In the genomic region with DNA sequence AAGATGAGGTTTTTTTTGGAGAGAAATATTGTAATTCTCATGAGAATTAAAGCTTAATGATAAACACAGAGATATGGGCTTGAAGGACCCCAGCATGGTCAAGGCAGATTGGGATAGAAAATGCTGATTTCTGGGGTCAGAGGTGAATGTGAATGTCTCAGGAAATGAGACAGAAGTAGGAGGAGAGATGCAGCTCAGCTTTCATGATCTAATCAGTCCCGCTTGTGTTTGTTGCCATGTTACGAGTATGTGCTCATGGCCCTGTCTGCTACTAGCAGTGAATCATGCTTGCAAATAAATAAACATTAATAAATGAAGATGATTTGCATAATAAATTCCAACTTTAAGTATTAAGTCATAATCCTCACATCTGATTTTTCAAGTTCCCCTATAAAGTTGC, we compare ENCODE assay signal across 13 cellular contexts. TPM values are rescaled to one million over a fixed set of nuclear protein-coding genes. Genes with fewer than 3 reads are reported as not detected.
DNase-seq lines count a peak whose midpoint lies in the region; ATAC-seq and TF ChIP-seq lines count a peak whose summit lies in the region.
"Had no signal": no experiment of that assay in that cellular context is flagged by ENCODE, and none has a peak within 500 bp of the region (broad histone marks: within the 10 kb centered on the region; RNA-seq: fewer than 3 reads in every experiment).

No MANE protein-coding gene starts in this region.

- no peaks in the 10 kb centered on the region for H3K27me3 ChIP-seq in smooth muscle cell (ENCODE audit: low read depth)
- H3K27me3 ChIP-seq: heart left ventricle, thyroid gland had no signal

- H3K79me2 ChIP-seq in smooth muscle cell (ENCODE audit: low read depth) = no peaks in the 10 kb centered on the region

- H3K4me1 ChIP-seq in smooth muscle cell (ENCODE audit: low read depth) = no peaks in the 10 kb centered on the region
- H3K4me1 ChIP-seq: heart left ventricle, thyroid gland had no signal

- H3K36me3 Mint-ChIP-seq in activated naive CD4-positive, alpha-beta T cell treated with anti-CD3 and anti-CD28 coated beads, Interleukin-2, amount 50 U/mL, for 72 hours = peaks cover 0 to 6% of the 10 kb centered on the region in 2 donors
- H3K36me3 Mint-ChIP-seq in type B pancreatic cell = peaks cover 3% of the 10 kb centered on the region

- peak overlapping the region; percentile 78 for H3K27ac ChIP-seq in smooth muscle cell (ENCODE audit: low read depth)
- H3K27ac ChIP-seq: heart left ventricle, thyroid gland had no signal

- no peak overlapping the region for H3K4me3 ChIP-seq in epithelial cell of esophagus (ENCODE audit: low read length)
- no peak overlapping the region for H3K4me3 ChIP-seq in smooth muscle cell
- H3K4me3 ChIP-seq: heart left ventricle, thyroid gland had no signal

- H3K4me3 Mint-ChIP-seq in type B pancreatic cell = no peak overlapping the region

- peak; percentile 49 to 80 for ATAC-seq in activated naive CD4-positive, alpha-beta T cell treated with anti-CD3 and anti-CD28 coated beads, Interleukin-2, amount 50 U/mL, for 72 hours
- no peak for ATAC-seq in GM18520 (IDR thresholded peaks at IDR 0.05; ENCODE audit: unreplicated experiment)
- ATAC-seq: heart left ventricle had no signal

- H3K36me3 ChIP-seq in smooth muscle cell (ENCODE audit: low read depth) = no peaks in the 10 kb centered on the region
- H3K36me3 ChIP-seq: heart left ventricle, thyroid gland had no signal

- peaks cover 4% of the 10 kb centered on the region for H3F3A ChIP-seq in smooth muscle cell (ENCODE audit: low read depth)

- peaks cover 13% of the 10 kb centered on the region for H3K4me1 Mint-ChIP-seq in type B pancreatic cell (ENCODE audit: unreplicated experiment)

- WGBS in smooth muscle cell (ENCODE audit: low lambda C conversion rate) = 5% methylated on average over 2 of the region's 2 CpGs

- peak overlapping the region in 1 of 2 donors; percentile 50 for H3K27ac Mint-ChIP-seq in activated naive CD4-positive, alpha-beta T cell treated with anti-CD3 and anti-CD28 coated beads, Interleukin-2, amount 50 U/mL, for 72 hours
- no peak overlapping the region for H3K27ac Mint-ChIP-seq in type B pancreatic cell

- TF ChIP-seq CTCF in epithelial cell of esophagus (IDR thresholded peaks at IDR 0.05; ENCODE audit: insufficient read depth, low read depth, low read length, missing control alignments) = no peak
- no peak for TF ChIP-seq CTCF in smooth muscle cell (IDR thresholded peaks at IDR 0.05; ENCODE audit: borderline replicate concordance, insufficient read depth, poor library complexity, severe bottlenecking)
- TF ChIP-seq CTCF in type B pancreatic cell (conservative IDR thresholded peaks at IDR 0.05) = no peak

- no peaks in the 10 kb centered on the region for H3K27me3 Mint-ChIP-seq in type B pancreatic cell

- DNase-seq in activated naive CD4-positive, alpha-beta T cell treated with anti-CD3 and anti-CD28 coated beads, Interleukin-2, amount 50 U/mL, for 72 hours (ENCODE audit: low spot score in 2 of 2) = no peak
- DNase-seq in activated naive CD4-positive, alpha-beta T cell treated with Interleukin-2 at 50 U/mL for 16 hours = no peak
- peak; percentile 77 for DNase-seq in RKO (ENCODE audit: low spot score)
- DNase-seq in epithelial cell of esophagus (ENCODE audit: low read depth) = peak; percentile 88
- no peak for DNase-seq in smooth muscle cell (lab: John Stamatoyannopoulos, UW; ENCODE audit: unreplicated experiment)
- DNase-seq in cerebellum (ENCODE audit: low spot score) = no peak
- DNase-seq in type B pancreatic cell (ENCODE audit: extremely low spot score, unreplicated experiment) = no peak
- DNase-seq: activated CD4-positive, CD25-positive, alpha-beta regulatory T cell treated with anti-CD3 and anti-CD28 coated beads, Interleukin-2, amount 50 U/mL, for 72 hours; C1 segment of cervical spinal cord; heart left ventricle; NCI-H1105 treated with DMSO at 0.1 percent for 48 hours; thyroid gland had no signal

- H3K9me3 Mint-ChIP-seq in activated naive CD4-positive, alpha-beta T cell treated with anti-CD3 and anti-CD28 coated beads, Interleukin-2, amount 50 U/mL, for 72 hours = peaks cover 0 to 5% of the 10 kb centered on the region in 2 donors
- H3K9me3 Mint-ChIP-seq in type B pancreatic cell = peaks cover 11% of the 10 kb centered on the region

- H3K4me2 ChIP-seq in smooth muscle cell = peak overlapping the region; percentile 0

- no peaks in the 10 kb centered on the region for H4K20me1 ChIP-seq in smooth muscle cell (ENCODE audit: low read depth)

- H3K9me3 ChIP-seq in smooth muscle cell (replicated peaks; ENCODE audit: low read depth) = no peaks in the 10 kb centered on the region
- H3K9me3 ChIP-seq: thyroid gland had no signal

- H2AFZ ChIP-seq in smooth muscle cell (ENCODE audit: low read depth) = no peak overlapping the region

- peak overlapping the region; percentile 73 for H3K9ac ChIP-seq in smooth muscle cell (ENCODE audit: low read depth)

RNA-seq across cellular contexts. Expression of a gene that starts 23.0 kb away (rescaled TPM):
- total RNA-seq in activated naive CD4-positive, alpha-beta T cell treated with anti-CD3 and anti-CD28 coated beads, Interleukin-2, amount 50 U/mL, for 72 hours = 100 to 1,000 TPM; 107 to 152 TPM
- 75.6 and 86.4 TPM in 2 replicates for total RNA-seq in smooth muscle cell
- polyA plus RNA-seq in smooth muscle cell = 34.0 and 49.7 TPM in 2 replicates
- 28.9 TPM for total RNA-seq in cerebellum
- 41.7 and 97.5 TPM in 2 replicates for total RNA-seq in type B pancreatic cell (ENCODE audit: low replicate concordance)

RNA-seq across cellular contexts. Expression of a gene that starts 51.9 kb away (rescaled TPM):
- total RNA-seq in activated naive CD4-positive, alpha-beta T cell treated with anti-CD3 and anti-CD28 coated beads, Interleukin-2, amount 50 U/mL, for 72 hours = 10 to 100 TPM; 69.4 to 71.1 TPM
- total RNA-seq in smooth muscle cell (45.5 and 49.4 TPM in 2 replicates), cerebellum (71.5 TPM), type B pancreatic cell (ENCODE audit: low replicate concordance) (40.8 and 66.9 TPM in 2 replicates)
- 11.8 and 14.6 TPM in 2 replicates for polyA plus RNA-seq in smooth muscle cell

Comparison
In these comparisons a context has a peak if more than half of its experiments do, and no peak if none do; other contexts are left out.
1. DNase-seq: peak in RKO (single experiment) and epithelial cell of esophagus (single experiment); none in activated naive CD4-positive, alpha-beta T cell treated with anti-CD3 and anti-CD28 coated beads, Interleukin-2, amount 50 U/mL, for 72 hours (0 of 2), activated naive CD4-positive, alpha-beta T cell treated with Interleukin-2 at 50 U/mL for 16 hours (single experiment), smooth muscle cell (single experiment), cerebellum (single experiment) and type B pancreatic cell (single experiment).